In the genomic region with DNA sequence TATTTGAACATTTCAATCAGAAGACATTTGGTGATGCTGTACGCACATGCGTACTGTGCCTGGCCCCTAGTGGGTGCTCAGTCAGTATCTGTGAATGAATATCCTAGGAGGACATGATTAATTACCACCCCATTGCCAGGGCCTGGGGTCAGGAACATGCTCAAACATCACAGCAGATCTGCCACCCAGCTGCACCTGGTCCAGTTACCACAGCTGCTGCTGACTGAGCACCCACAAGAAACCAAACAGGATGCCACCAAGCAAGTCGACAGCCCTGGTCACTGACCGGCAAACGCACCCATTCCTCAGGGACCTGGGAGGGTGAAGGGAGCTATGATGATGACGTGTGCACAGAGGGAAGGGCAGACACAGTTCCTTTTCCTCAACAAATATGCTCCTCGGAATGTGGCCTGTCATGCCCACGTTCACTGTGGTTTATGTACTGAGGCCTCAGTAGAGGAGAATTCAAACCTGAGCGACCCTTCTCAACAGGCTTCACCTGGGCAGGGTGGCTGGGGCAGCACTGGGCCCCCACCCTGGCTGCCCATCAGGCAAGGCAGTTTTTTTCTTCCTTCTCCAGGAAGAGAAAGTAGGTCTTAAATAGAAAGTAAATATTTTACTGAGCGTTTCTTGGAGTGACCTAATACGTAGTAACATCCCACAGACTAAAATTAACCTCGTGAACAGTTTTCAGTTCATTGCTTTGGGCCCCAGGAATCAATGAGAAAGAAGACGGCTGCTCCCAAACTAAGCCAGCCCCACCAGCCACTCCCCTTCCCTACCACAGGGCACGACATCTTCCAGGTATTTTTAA, we compare ENCODE assay signal across 9 cellular contexts. TPM values are rescaled to one million over a fixed set of nuclear protein-coding genes. Genes with fewer than 3 reads are reported as not detected.
DNase-seq lines count a peak whose midpoint lies in the region; ATAC-seq, FAIRE-seq and TF ChIP-seq lines count a peak whose summit lies in the region.
"Had no signal": no experiment of that assay in that cellular context is flagged by ENCODE, and none has a peak within 500 bp of the region (broad histone marks: within the 10 kb centered on the region; RNA-seq: fewer than 3 reads in every experiment).

No MANE protein-coding gene starts in this region.

- H3K9me3 ChIP-seq in A549 (no peaks in the 10 kb centered on the region), muscle layer of colon (ENCODE audit: low read length) (no peaks in the 10 kb centered on the region)

- CTCF ChIA-PET in A549 (lab: Yijun Ruan, JAX) = interaction anchor here (1.0 to 2.2 kb wide), 3 partner anchors 14 to 99 kb away, joined by 3 to 10 read pairs (median 5); partner anchors contain the start of gene CTBP2

- no peak for TF ChIP-seq POLR2A in A549 (IDR thresholded peaks at IDR 0.05; ENCODE audit: low read length)

- no peak for TF ChIP-seq RAD21 in A549 (conservative IDR thresholded peaks at IDR 0.05 in 1 of 2, IDR thresholded peaks at IDR 0.05 in 1 of 2)

- DNase-seq in A549 (ENCODE audit: low read depth in 1 of 2, low spot score in 1 of 2) (peak in 1 of 2 experiments; percentile 70), cardiac fibroblast (ENCODE audit: low read depth in 2 of 2) (peak; percentile 33 to 87), NCI-H1930 (lab: John Stamatoyannopoulos, UW) (no peak), NCI-H2171 (lab: John Stamatoyannopoulos, UW) (no peak), G401 (ENCODE audit: low spot score) (no peak)
- DNase-seq in stimulated activated CD8-positive, alpha-beta memory T cell treated with anti-CD3 and anti-CD28 coated beads, Interleukin-4, amount 100 ng/mL, for 48 hours = no peak

- H3K4me3 ChIP-seq in A549 (no peak overlapping the region), cardiac fibroblast (replicated peaks in 1 of 2; ENCODE audit: low read depth in 2 of 2, low read length in 2 of 2) (no peak overlapping the region), muscle layer of colon (ENCODE audit: low read depth in 1 of 2, low read length in 2 of 2) (no peak overlapping the region)

- H3K27ac ChIP-seq in A549 = peak overlapping the region; percentile 7 to 67; a peak in 3 of 6 replicates
- H3K27ac ChIP-seq in muscle layer of colon (ENCODE audit: low read depth, low read length) = peak overlapping the region; percentile 67

- H3K4me1 ChIP-seq in A549 (peaks cover 55% of the 10 kb centered on the region), muscle layer of colon (ENCODE audit: insufficient read depth, low read length) (peaks cover 71% of the 10 kb centered on the region)

- peak overlapping the region; percentile 54 for H3K4me2 ChIP-seq in A549

- WGBS in A549 (ENCODE audit: missing lambda C conversion rate) = 38% methylated on average over 14 of the region's 14 CpGs

- no peak for TF ChIP-seq CTCF in A549 (IDR thresholded peaks at IDR 0.05)
- no peak for TF ChIP-seq CTCF in cardiac fibroblast (IDR thresholded peaks at IDR 0.05; ENCODE audit: low read depth, low read length)

- no peaks in the 10 kb centered on the region for H3K27me3 ChIP-seq in muscle layer of colon (ENCODE audit: control insufficient read depth in 1 of 2, insufficient read depth in 2 of 2, low read length in 2 of 2)

- POLR2A ChIA-PET in A549 (lab: Yijun Ruan, JAX) = no interaction called here

- no peak for TF ChIP-seq EP300 in A549 (IDR thresholded peaks at IDR 0.05)

- peak; percentile 32 to 49 for ATAC-seq in A549
- peak; percentile 56 for ATAC-seq in HG03097 (IDR thresholded peaks at IDR 0.05; ENCODE audit: low FRiP score, unreplicated experiment)

- no peak for FAIRE-seq in A549 (lab: Jason Lieb, UNC)
- FAIRE-seq: endometrium had no signal

- H3K36me3 ChIP-seq in muscle layer of colon (ENCODE audit: insufficient read depth, low read length) = no peaks in the 10 kb centered on the region

- in situ Hi-C loops in G401 (cut with HindIII; ENCODE audit: low sequenced_read_pairs) = no loop called here

- peak overlapping the region; percentile 38 for H3K9ac ChIP-seq in muscle layer of colon (ENCODE audit: low read length)

TF ChIP-seq in A549, 52 proteins besides CTCF, POLR2A, EP300 and RAD21:
- TF ChIP-seq MAFK (IDR thresholded peaks at IDR 0.05; ENCODE audit: partially characterized antibody) (peak; percentile 34), KDM1A (IDR thresholded peaks at IDR 0.05; ENCODE audit: low read depth) (no peak)
TF ChIP-seq in A549: peak in this region for 1.

RNA-seq across cellular contexts. Expression of gene CTBP2, which starts 13.4 kb away (rescaled TPM):
- polyA plus RNA-seq in A549 (2011; rRNA removed) = 77.2 and 78.9 TPM in 2 replicates
- polyA plus RNA-seq in A549 (2012; cell fraction: cytosol; rRNA removed) = 117 and 122 TPM in 2 replicates
- polyA plus RNA-seq in A549 (2012; cell fraction: nucleus; rRNA removed) = 161 and 190 TPM in 2 replicates
- 74.9 to 82.4 TPM (median 77.0 TPM) in 3 replicates for polyA plus RNA-seq in A549 (2017; fragmentation: RNase III; extraction: RNeasy Plus Mini Kit Qiagen cat#74134 plus additional on column Dnase treatment)
- 146 and 154 TPM in 2 replicates for polyA minus RNA-seq in A549 (2011; rRNA and poly(A)+ RNA removed)
- 85.3 and 98.5 TPM in 2 replicates for total RNA-seq in G401 (2014; rRNA removed; shearing (Covaris generic))

Comparison
In these comparisons a context has a peak if more than half of its experiments do, and no peak if none do; other contexts are left out.
1. DNase-seq: peak in cardiac fibroblast (2 of 2); none in NCI-H1930 (0 of 2), NCI-H2171 (single experiment), G401 (single experiment) and stimulated activated CD8-positive, alpha-beta memory T cell treated with anti-CD3 and anti-CD28 coated beads, Interleukin-4, amount 100 ng/mL, for 48 hours (single experiment).